In genomic region chr12:113862570-113863454, GRCh38 we compare ENCODE assay signal across 8 cellular contexts.
DNase-seq lines count a peak whose midpoint lies in the region; ATAC-seq and TF ChIP-seq lines count a peak whose summit lies in the region.

No MANE protein-coding gene starts in this region.

- TF ChIP-seq CTCF in GM06990 (IDR thresholded peaks at IDR 0.05; ENCODE audit: insufficient read depth, low read length, poor library complexity, severe bottlenecking) (no peak), spleen (IDR thresholded peaks at IDR 0.05 in 8 of 11, conservative IDR thresholded peaks at IDR 0.05 in 3 of 11) (no peak), ovary (IDR thresholded peaks at IDR 0.05) (no peak)

- H3K36me3 ChIP-seq in GM06990 (ENCODE audit: control insufficient read depth, insufficient read depth, low read length) (peaks cover 3% of the 10 kb centered on the region), spleen (peaks cover 0 to 70% (median 12%) of the 10 kb centered on the region in 6 donors), ovary (no peaks in the 10 kb centered on the region)

- H3K4me1 Mint-ChIP-seq in natural killer cell treated with Interleukin-12 subunit alpha and Interleukin-12 subunit beta and Interleukin-15 and Interleukin-18, amount 100 ng/mL, for 72 hours (ENCODE audit: low read depth in 2 of 2) = peaks cover 20 to 36% of the 10 kb centered on the region in 2 donors

- H3K27ac Mint-ChIP-seq in natural killer cell treated with Interleukin-12 subunit alpha and Interleukin-12 subunit beta and Interleukin-15 and Interleukin-18, amount 100 ng/mL, for 72 hours = peak overlapping the region in 1 of 2 donors; percentile 52

- H3K27ac ChIP-seq in spleen = no peak overlapping the region
- no peak overlapping the region for H3K27ac ChIP-seq in ovary

- DNase-seq in GM06990 (ENCODE audit: extremely low read depth, insufficient read length) (peak; percentile 48), NCI-H1417 treated with DMSO at 0.1 percent for 48 hours (lab: John Stamatoyannopoulos, UW) (peak; percentile 65), amniotic stem cell (lab: John Stamatoyannopoulos, UW) (peak; percentile 59), spleen (no peak), NCI-H1092 treated with DMSO at 0.1 percent for 48 hours (lab: John Stamatoyannopoulos, UW) (no peak), ovary (no peak)
- no peak for DNase-seq in natural killer cell treated with Interleukin-12 subunit alpha and Interleukin-12 subunit beta and Interleukin-15 and Interleukin-18, amount 100 ng/mL, for 72 hours (ENCODE audit: low spot score)
- DNase-seq in stimulated activated CD4-positive, alpha-beta T cell treated with anti-CD3 and anti-CD28 coated beads, Interleukin-4, amount 100 ng/mL, for 1 hour = no peak

- H3K4me1 ChIP-seq in spleen (peaks cover 0 to 42% (median 12%) of the 10 kb centered on the region in 6 donors), ovary (ENCODE audit: insufficient read depth) (no peaks in the 10 kb centered on the region)

- peak overlapping the region; percentile 55 for H3K4me3 Mint-ChIP-seq in natural killer cell treated with Interleukin-12 subunit alpha and Interleukin-12 subunit beta and Interleukin-15 and Interleukin-18, amount 100 ng/mL, for 72 hours

- no peak for TF ChIP-seq POLR2A in spleen (IDR thresholded peaks at IDR 0.05)
- no peak for TF ChIP-seq POLR2A in ovary (IDR thresholded peaks at IDR 0.05)

- 31 to 45% (median 41%) methylated on average over 18 of the region's 18 CpGs for WGBS in spleen, 5 donors
- WGBS in ovary, 3 donors = 72 to 74% (median 72%) methylated on average over 18 of the region's 18 CpGs

- ATAC-seq in natural killer cell treated with Interleukin-12 subunit alpha and Interleukin-12 subunit beta and Interleukin-15 and Interleukin-18, amount 100 ng/mL, for 72 hours = peak; percentile 66 to 68

- no peak for TF ChIP-seq EP300 in ovary (IDR thresholded peaks at IDR 0.05)

- H3K9me3 ChIP-seq in spleen (no peaks in the 10 kb centered on the region), ovary (no peaks in the 10 kb centered on the region)

- H3K27me3 Mint-ChIP-seq in natural killer cell treated with Interleukin-12 subunit alpha and Interleukin-12 subunit beta and Interleukin-15 and Interleukin-18, amount 100 ng/mL, for 72 hours = no peaks in the 10 kb centered on the region

- H3K27me3 ChIP-seq in GM06990 (replicated peaks; ENCODE audit: control insufficient read depth, insufficient read depth, low read length) (no peaks in the 10 kb centered on the region), spleen (replicated peaks in 1 of 7) (no peaks in the 10 kb centered on the region), ovary (no peaks in the 10 kb centered on the region)

- intact Hi-C loops in spleen (cut with DNase I; ENCODE audit: low total_unique reads) (no loop called here), ovary (cut with DNase I) (no loop called here)

- H3K9me3 Mint-ChIP-seq in natural killer cell treated with Interleukin-12 subunit alpha and Interleukin-12 subunit beta and Interleukin-15 and Interleukin-18, amount 100 ng/mL, for 72 hours = no peaks in the 10 kb centered on the region

- no peaks in the 10 kb centered on the region for H3K36me3 Mint-ChIP-seq in natural killer cell treated with Interleukin-12 subunit alpha and Interleukin-12 subunit beta and Interleukin-15 and Interleukin-18, amount 100 ng/mL, for 72 hours

- H3K4me3 ChIP-seq in GM06990 (replicated peaks; ENCODE audit: low read depth, low read length) = no peak overlapping the region
- H3K4me3 ChIP-seq in spleen = no peak overlapping the region
- H3K4me3 ChIP-seq in ovary = no peak overlapping the region

Comparison
In these comparisons a context has a peak if more than half of its experiments do, and no peak if none do; other contexts are left out.
1. DNase-seq: peak in GM06990 (single experiment), NCI-H1417 treated with DMSO at 0.1 percent for 48 hours (single experiment) and amniotic stem cell (single experiment); none in natural killer cell treated with Interleukin-12 subunit alpha and Interleukin-12 subunit beta and Interleukin-15 and Interleukin-18, amount 100 ng/mL, for 72 hours (single experiment), spleen (single experiment), stimulated activated CD4-positive, alpha-beta T cell treated with anti-CD3 and anti-CD28 coated beads, Interleukin-4, amount 100 ng/mL, for 1 hour (single experiment), NCI-H1092 treated with DMSO at 0.1 percent for 48 hours (single experiment) and ovary (0 of 5).